Comparison of ENCODE assay signal across 41 cellular contexts in genomic region chr11:20592741-20593140, GRCh38. TPM values are rescaled to one million over a fixed set of nuclear protein-coding genes. Genes with fewer than 3 reads are reported as not detected.
"Had no signal": no experiment of that assay in that cellular context is flagged by ENCODE, and none has a peak within 500 bp of the region (broad histone marks: within the 10 kb centered on the region; RNA-seq: fewer than 3 reads in every experiment).

No MANE protein-coding gene starts in this region.

- H3K9me3 ChIP-seq: adrenal gland, body of pancreas, heart left ventricle, mucosa of descending colon, sigmoid colon, upper lobe of left lung, vagina had no signal

- H3K27ac ChIP-seq: adrenal gland, body of pancreas, coronary artery, heart left ventricle, sigmoid colon, upper lobe of left lung, vagina had no signal

- ATAC-seq: activated CD4-positive, CD25-positive, alpha-beta regulatory T cell treated with anti-CD3 and anti-CD28 coated beads, Interleukin-2, amount 50 U/mL, for 24 hours; body of pancreas; effector memory CD8-positive, alpha-beta T cell; esophagus mucosa; heart left ventricle; mucosa of descending colon; natural killer cell treated with Interleukin-12 subunit alpha and Interleukin-12 subunit beta and Interleukin-15 and Interleukin-18, amount 100 ng/mL, for 72 hours; stimulated activated memory B cell treated with anti-CD40 and anti-IgM and Interleukin-4, amounts not matched to agents 10 μg/mL and 1 μg/mL and 100 μg/mL, for 72 hours; stimulated activated naive CD8-positive, alpha-beta T cell treated with anti-CD3 and anti-CD28 coated beads, Interleukin-15, amount 100 ng/mL, for 72 hours; T-helper 17 cell had no signal

- H3K4me1 ChIP-seq: adrenal gland had no signal

- H3K4me3 ChIP-seq: adrenal gland, body of pancreas, coronary artery, heart left ventricle, mucosa of descending colon, sigmoid colon, smooth muscle cell, upper lobe of left lung, vagina had no signal

- H3K36me3 ChIP-seq: adrenal gland, heart left ventricle, sigmoid colon, upper lobe of left lung, vagina, WERI-Rb-1 had no signal

- DNase-seq: activated CD4-positive, alpha-beta T cell treated with anti-CD3 and anti-CD28 coated beads for 48 hours; activated CD4-positive, alpha-beta T cell treated with anti-CD3 and anti-CD28 coated beads, Interleukin-2, amount 50 U/mL, for 48 hours; activated CD8-positive, alpha-beta memory T cell treated with anti-CD3 and anti-CD28 coated beads for 24 hours; activated effector memory CD4-positive, alpha-beta T cell treated with anti-CD3 and anti-CD28 coated beads, Interleukin-2, amount 50 U/mL, for 16 hours; activated naive CD4-positive, alpha-beta T cell treated with anti-CD3 and anti-CD28 coated beads for 36 hours; activated naive CD8-positive, alpha-beta T cell treated with anti-CD3 and anti-CD28 coated beads for 36 hours; adrenal gland; aorta; body of pancreas; effector memory CD8-positive, alpha-beta T cell; foreskin fibroblast; heart left ventricle; hypothalamus; immature natural killer cell; kidney; mucosa of descending colon; retina; sigmoid colon; stimulated activated CD4-positive, alpha-beta T cell treated with anti-CD3 and anti-CD28 coated beads, Interleukin-1b, Interleukin-23, amount 100 ng/mL, for 48 hours; stimulated activated CD4-positive, alpha-beta T cell treated with anti-CD3 and anti-CD28 coated beads, Interleukin-4, amount 100 ng/mL, for 4 hours; stimulated activated CD8-positive, alpha-beta memory T cell treated with anti-CD3 and anti-CD28 coated beads, Interleukin-4, amount 100 ng/mL, for 48 hours; stimulated activated naive CD8-positive, alpha-beta T cell treated with anti-CD3 and anti-CD28 coated beads, Interleukin-15, amount 100 ng/mL, for 72 hours; substantia nigra; T-helper 17 cell; T1000; upper lobe of left lung; WERI-Rb-1 had no signal

RNA-seq across cellular contexts. Expression of gene SLC6A5, which starts 6.7 kb away (rescaled TPM):
- total RNA-seq: activated naive CD4-positive, alpha-beta T cell treated with anti-CD3 and anti-CD28 coated beads for 36 hours; activated naive CD8-positive, alpha-beta T cell treated with anti-CD3 and anti-CD28 coated beads for 36 hours; aorta; body of pancreas; cardiac septum; endothelial cell of umbilical vein; esophagus mucosa; heart left ventricle; kidney; lung microvascular endothelial cell; mesenteric fat pad; mucosa of descending colon; myocyte; natural killer cell treated with Interleukin-12 subunit alpha and Interleukin-12 subunit beta and Interleukin-15 and Interleukin-18, amount 100 ng/mL, for 72 hours; osteocyte; progenitor cell of endocrine pancreas; sigmoid colon; smooth muscle cell; T-helper 17 cell; upper lobe of left lung; vagina had no signal
